In the genomic region with DNA sequence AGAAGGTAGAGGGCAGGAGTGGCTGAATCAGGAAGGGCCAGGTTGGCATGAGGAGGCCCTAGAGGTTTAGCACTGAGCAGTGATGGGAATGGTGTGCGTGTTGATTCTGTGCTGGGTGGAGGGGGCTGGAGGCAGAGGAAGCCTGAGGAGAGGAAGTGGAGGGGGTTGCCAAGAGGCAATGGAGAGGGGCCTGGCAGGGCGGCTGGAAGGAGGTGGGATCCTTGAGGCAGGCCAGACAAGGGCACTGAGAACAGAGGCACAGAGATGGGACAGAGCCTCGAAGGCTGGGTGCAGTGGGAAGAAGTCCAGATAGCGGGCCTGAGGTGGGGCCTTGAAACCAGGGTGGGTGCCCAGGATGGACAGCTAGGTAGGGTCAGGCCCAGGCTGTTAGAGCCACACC, we compare ENCODE assay signal across 1 cellular context.
TF ChIP-seq lines count a peak whose summit lies in the region.

No MANE protein-coding gene starts in this region.

TF ChIP-seq in GM23338, 12 proteins besides CTCF, POLR2A, EP300 and RAD21 (continued from another document):
- TF ChIP-seq, protein P1, sequence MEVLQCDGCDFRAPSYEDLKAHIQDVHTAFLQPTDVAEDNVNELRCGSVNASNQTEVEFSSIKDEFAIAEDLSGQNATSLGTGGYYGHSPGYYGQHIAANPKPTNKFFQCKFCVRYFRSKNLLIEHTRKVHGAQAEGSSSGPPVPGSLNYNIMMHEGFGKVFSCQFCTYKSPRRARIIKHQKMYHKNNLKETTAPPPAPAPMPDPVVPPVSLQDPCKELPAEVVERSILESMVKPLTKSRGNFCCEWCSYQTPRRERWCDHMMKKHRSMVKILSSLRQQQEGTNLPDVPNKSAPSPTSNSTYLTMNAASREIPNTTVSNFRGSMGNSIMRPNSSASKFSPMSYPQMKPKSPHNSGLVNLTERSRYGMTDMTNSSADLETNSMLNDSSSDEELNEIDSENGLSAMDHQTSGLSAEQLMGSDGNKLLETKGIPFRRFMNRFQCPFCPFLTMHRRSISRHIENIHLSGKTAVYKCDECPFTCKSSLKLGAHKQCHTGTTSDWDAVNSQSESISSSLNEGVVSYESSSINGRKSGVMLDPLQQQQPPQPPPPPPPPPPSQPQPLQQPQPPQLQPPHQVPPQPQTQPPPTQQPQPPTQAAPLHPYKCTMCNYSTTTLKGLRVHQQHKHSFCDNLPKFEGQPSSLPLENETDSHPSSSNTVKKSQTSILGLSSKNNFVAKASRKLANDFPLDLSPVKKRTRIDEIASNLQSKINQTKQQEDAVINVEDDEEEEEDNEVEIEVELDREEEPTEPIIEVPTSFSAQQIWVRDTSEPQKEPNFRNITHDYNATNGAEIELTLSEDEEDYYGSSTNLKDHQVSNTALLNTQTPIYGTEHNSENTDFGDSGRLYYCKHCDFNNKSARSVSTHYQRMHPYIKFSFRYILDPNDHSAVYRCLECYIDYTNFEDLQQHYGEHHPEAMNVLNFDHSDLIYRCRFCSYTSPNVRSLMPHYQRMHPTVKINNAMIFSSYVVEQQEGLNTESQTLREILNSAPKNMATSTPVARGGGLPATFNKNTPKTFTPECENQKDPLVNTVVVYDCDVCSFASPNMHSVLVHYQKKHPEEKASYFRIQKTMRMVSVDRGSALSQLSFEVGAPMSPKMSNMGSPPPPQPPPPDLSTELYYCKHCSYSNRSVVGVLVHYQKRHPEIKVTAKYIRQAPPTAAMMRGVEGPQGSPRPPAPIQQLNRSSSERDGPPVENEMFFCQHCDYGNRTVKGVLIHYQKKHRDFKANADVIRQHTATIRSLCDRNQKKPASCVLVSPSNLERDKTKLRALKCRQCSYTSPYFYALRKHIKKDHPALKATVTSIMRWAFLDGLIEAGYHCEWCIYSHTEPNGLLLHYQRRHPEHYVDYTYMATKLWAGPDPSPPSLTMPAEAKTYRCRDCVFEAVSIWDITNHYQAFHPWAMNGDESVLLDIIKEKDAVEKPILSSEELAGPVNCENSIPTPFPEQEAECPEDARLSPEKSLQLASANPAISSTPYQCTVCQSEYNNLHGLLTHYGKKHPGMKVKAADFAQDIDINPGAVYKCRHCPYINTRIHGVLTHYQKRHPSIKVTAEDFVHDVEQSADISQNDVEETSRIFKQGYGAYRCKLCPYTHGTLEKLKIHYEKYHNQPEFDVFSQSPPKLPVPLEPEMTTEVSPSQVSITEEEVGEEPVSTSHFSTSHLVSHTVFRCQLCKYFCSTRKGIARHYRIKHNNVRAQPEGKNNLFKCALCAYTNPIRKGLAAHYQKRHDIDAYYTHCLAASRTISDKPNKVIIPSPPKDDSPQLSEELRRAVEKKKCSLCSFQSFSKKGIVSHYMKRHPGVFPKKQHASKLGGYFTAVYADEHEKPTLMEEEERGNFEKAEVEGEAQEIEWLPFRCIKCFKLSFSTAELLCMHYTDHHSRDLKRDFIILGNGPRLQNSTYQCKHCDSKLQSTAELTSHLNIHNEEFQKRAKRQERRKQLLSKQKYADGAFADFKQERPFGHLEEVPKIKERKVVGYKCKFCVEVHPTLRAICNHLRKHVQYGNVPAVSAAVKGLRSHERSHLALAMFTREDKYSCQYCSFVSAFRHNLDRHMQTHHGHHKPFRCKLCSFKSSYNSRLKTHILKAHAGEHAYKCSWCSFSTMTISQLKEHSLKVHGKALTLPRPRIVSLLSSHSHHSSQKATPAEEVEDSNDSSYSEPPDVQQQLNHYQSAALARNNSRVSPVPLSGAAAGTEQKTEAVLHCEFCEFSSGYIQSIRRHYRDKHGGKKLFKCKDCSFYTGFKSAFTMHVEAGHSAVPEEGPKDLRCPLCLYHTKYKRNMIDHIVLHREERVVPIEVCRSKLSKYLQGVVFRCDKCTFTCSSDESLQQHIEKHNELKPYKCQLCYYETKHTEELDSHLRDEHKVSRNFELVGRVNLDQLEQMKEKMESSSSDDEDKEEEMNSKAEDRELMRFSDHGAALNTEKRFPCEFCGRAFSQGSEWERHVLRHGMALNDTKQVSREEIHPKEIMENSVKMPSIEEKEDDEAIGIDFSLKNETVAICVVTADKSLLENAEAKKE (CRISPR knock-in tag; IDR thresholded peaks at IDR 0.05): no peak
- TF ChIP-seq STAT1 (IDR thresholded peaks at IDR 0.05; ENCODE audit: unreplicated experiment): no peak
- TF ChIP-seq ZNF114 (CRISPR knock-in tag; IDR thresholded peaks at IDR 0.05): no peak
- TF ChIP-seq JUNB (IDR thresholded peaks at IDR 0.05; ENCODE audit: unreplicated experiment): no peak
- TF ChIP-seq NANOG (IDR thresholded peaks at IDR 0.05; ENCODE audit: borderline replicate concordance): no peak
- no peak for TF ChIP-seq ZNF331 (CRISPR knock-in tag; IDR thresholded peaks at IDR 0.05; ENCODE audit: low read depth)
